In the genomic region with DNA sequence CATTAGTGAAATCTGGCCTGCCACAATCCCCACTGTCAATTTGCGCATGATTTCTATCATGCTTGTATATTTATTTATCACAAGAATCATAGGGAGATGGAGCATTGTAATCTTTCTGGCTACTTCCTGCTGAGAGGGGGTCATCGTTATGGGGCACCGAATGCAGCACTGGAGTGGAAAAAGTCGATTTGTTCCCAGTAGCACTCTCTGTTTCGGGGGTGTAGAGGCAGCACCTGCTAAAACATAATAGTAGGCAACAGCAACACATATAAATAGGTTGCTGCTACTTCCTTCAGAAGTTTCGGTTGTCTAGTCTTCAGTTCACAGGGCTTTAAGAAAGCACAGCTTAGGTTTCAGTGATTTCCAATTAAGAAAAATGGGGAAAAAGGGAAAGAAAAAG, we compare ENCODE assay signal across 11 cellular contexts. TPM values are rescaled to one million over a fixed set of nuclear protein-coding genes. Genes with fewer than 3 reads are reported as not detected.
A peak's percentile ranks its signal among the peaks of the same experiment; 100 is the strongest.
DNase-seq lines count a peak whose midpoint lies in the region; ATAC-seq, FAIRE-seq and TF ChIP-seq lines count a peak whose summit lies in the region.
"Had no signal": no experiment of that assay in that cellular context is flagged by ENCODE, and none has a peak within 500 bp of the region (broad histone marks: within the 10 kb centered on the region; RNA-seq: fewer than 3 reads in every experiment).

No MANE protein-coding gene starts in this region.

- ATAC-seq in HG03108 (IDR thresholded peaks at IDR 0.05; ENCODE audit: unreplicated experiment) (peak; percentile 35), HG02610 (IDR thresholded peaks at IDR 0.05; ENCODE audit: unreplicated experiment) (no peak)
- no peak for ATAC-seq in activated T-cell treated with anti-CD3 and anti-CD28 coated beads, Interleukin-2, amount 50 U/mL, for 72 hours (replicated peaks in 1 of 2)
- peak; percentile 20 for ATAC-seq in stimulated activated effector memory CD8-positive, alpha-beta T cell treated with anti-CD3 and anti-CD28 coated beads, Interleukin-12 subunit alpha, Interleukin-12 subunit beta, amount 100 ng/mL, for 72 hours
- ATAC-seq: left colon, right cardiac atrium had no signal

- H3K36me3 Mint-ChIP-seq in activated CD4-positive, alpha-beta T cell treated with anti-CD3 and anti-CD28 coated beads, Interleukin-2, amount 10 ng/mL, durations not matched to agents 7 days and 5 days (ENCODE audit: low read depth): peaks cover 81% of the 10 kb centered on the region
- H3K36me3 Mint-ChIP-seq in activated T-cell treated with anti-CD3 and anti-CD28 coated beads, Interleukin-2, amount 50 U/mL, for 72 hours (ENCODE audit: insufficient read depth in 2 of 2): peaks cover 23 to 51% of the 10 kb centered on the region in 2 donors
- H3K36me3 Mint-ChIP-seq in stimulated activated effector memory CD8-positive, alpha-beta T cell treated with anti-CD3 and anti-CD28 coated beads, Interleukin-12 subunit alpha, Interleukin-12 subunit beta, amount 100 ng/mL, for 72 hours: peaks cover 87% of the 10 kb centered on the region

- H3K4me3 Mint-ChIP-seq in activated CD4-positive, alpha-beta T cell treated with anti-CD3 and anti-CD28 coated beads, Interleukin-2, amount 10 ng/mL, durations not matched to agents 7 days and 5 days: peak overlapping the region; percentile 91
- H3K4me3 Mint-ChIP-seq in activated T-cell treated with anti-CD3 and anti-CD28 coated beads, Interleukin-2, amount 50 U/mL, for 72 hours: peak overlapping the region; percentile 93 to 100
- peak overlapping the region; percentile 86 for H3K4me3 Mint-ChIP-seq in stimulated activated effector memory CD8-positive, alpha-beta T cell treated with anti-CD3 and anti-CD28 coated beads, Interleukin-12 subunit alpha, Interleukin-12 subunit beta, amount 100 ng/mL, for 72 hours

- no peak for DNase-seq in activated CD4-positive, alpha-beta T cell treated with anti-CD3 and anti-CD28 coated beads, Interleukin-2, amount 10 ng/mL, durations not matched to agents 7 days and 5 days
- no peak for DNase-seq in activated CD4-positive, alpha-beta T cell treated with anti-CD3 and anti-CD28 coated beads for 1 hour
- DNase-seq in activated T-cell treated with anti-CD3 and anti-CD28 coated beads, Interleukin-2, amount 50 U/mL, for 72 hours: no peak
- DNase-seq in stimulated activated effector memory CD8-positive, alpha-beta T cell treated with anti-CD3 and anti-CD28 coated beads, Interleukin-12 subunit alpha, Interleukin-12 subunit beta, amount 100 ng/mL, for 72 hours (ENCODE audit: low spot score in 2 of 2): no peak
- DNase-seq in H54 (ENCODE audit: insufficient read length, low spot score) (no peak), SW480 (ENCODE audit: low spot score) (no peak)
- DNase-seq: left colon, MG63, right cardiac atrium had no signal

- peaks cover 6% of the 10 kb centered on the region for H3K9me3 Mint-ChIP-seq in activated CD4-positive, alpha-beta T cell treated with anti-CD3 and anti-CD28 coated beads, Interleukin-2, amount 10 ng/mL, durations not matched to agents 7 days and 5 days
- no peaks in the 10 kb centered on the region for H3K9me3 Mint-ChIP-seq in activated T-cell treated with anti-CD3 and anti-CD28 coated beads, Interleukin-2, amount 50 U/mL, for 72 hours
- H3K9me3 Mint-ChIP-seq in stimulated activated effector memory CD8-positive, alpha-beta T cell treated with anti-CD3 and anti-CD28 coated beads, Interleukin-12 subunit alpha, Interleukin-12 subunit beta, amount 100 ng/mL, for 72 hours: no peaks in the 10 kb centered on the region

- peaks cover 66% of the 10 kb centered on the region for H3K4me1 Mint-ChIP-seq in activated CD4-positive, alpha-beta T cell treated with anti-CD3 and anti-CD28 coated beads, Interleukin-2, amount 10 ng/mL, durations not matched to agents 7 days and 5 days
- peaks cover 78% of the 10 kb centered on the region for H3K4me1 Mint-ChIP-seq in activated T-cell treated with anti-CD3 and anti-CD28 coated beads, Interleukin-2, amount 50 U/mL, for 72 hours (ENCODE audit: low read depth)
- H3K4me1 Mint-ChIP-seq in stimulated activated effector memory CD8-positive, alpha-beta T cell treated with anti-CD3 and anti-CD28 coated beads, Interleukin-12 subunit alpha, Interleukin-12 subunit beta, amount 100 ng/mL, for 72 hours: peaks cover 69% of the 10 kb centered on the region

- CTCF ChIA-PET in activated CD4-positive, alpha-beta T cell treated with anti-CD3 and anti-CD28 coated beads, Interleukin-2, amount 10 ng/mL, durations not matched to agents 7 days and 5 days (lab: Charles Lee): interaction anchor here (1.6 to 4.0 kb wide), 2 partner anchors 11 to 18 kb away, joined by 4 to 23 read pairs; no protein-coding TSS in a partner anchor

- no peak for TF ChIP-seq POLR2A in H54 (IDR thresholded peaks at IDR 0.05; ENCODE audit: low read depth, low read length)

- FAIRE-seq in H54 (lab: Jason Lieb, UNC): no peak

- H3K27me3 Mint-ChIP-seq in activated CD4-positive, alpha-beta T cell treated with anti-CD3 and anti-CD28 coated beads, Interleukin-2, amount 10 ng/mL, durations not matched to agents 7 days and 5 days: no peaks in the 10 kb centered on the region
- no peaks in the 10 kb centered on the region for H3K27me3 Mint-ChIP-seq in activated T-cell treated with anti-CD3 and anti-CD28 coated beads, Interleukin-2, amount 50 U/mL, for 72 hours (ENCODE audit: low read depth)

- POLR2A ChIA-PET in activated CD4-positive, alpha-beta T cell treated with anti-CD3 and anti-CD28 coated beads, Interleukin-2, amount 10 ng/mL, durations not matched to agents 7 days and 5 days (lab: Charles Lee): no interaction called here

- peak overlapping the region; percentile 96 for H3K27ac Mint-ChIP-seq in activated CD4-positive, alpha-beta T cell treated with anti-CD3 and anti-CD28 coated beads, Interleukin-2, amount 10 ng/mL, durations not matched to agents 7 days and 5 days
- peak overlapping the region; percentile 99 for H3K27ac Mint-ChIP-seq in activated T-cell treated with anti-CD3 and anti-CD28 coated beads, Interleukin-2, amount 50 U/mL, for 72 hours
- peak overlapping the region; percentile 97 for H3K27ac Mint-ChIP-seq in stimulated activated effector memory CD8-positive, alpha-beta T cell treated with anti-CD3 and anti-CD28 coated beads, Interleukin-12 subunit alpha, Interleukin-12 subunit beta, amount 100 ng/mL, for 72 hours

RNA-seq across cellular contexts. Expression of a gene that starts 23.4 kb away (rescaled TPM):
- total RNA-seq in activated CD4-positive, alpha-beta T cell treated with anti-CD3 and anti-CD28 coated beads, Interleukin-2, amount 10 ng/mL, durations not matched to agents 7 days and 5 days: 10 to 100 TPM; 72.0 to 78.3 TPM
- total RNA-seq in activated T-cell treated with anti-CD3 and anti-CD28 coated beads, Interleukin-2, amount 50 U/mL, for 72 hours: 10 to 100 TPM; 38.4 to 41.7 TPM

Comparison
In these comparisons a context has a peak if more than half of its experiments do, and no peak if none do; other contexts are left out.
1. ATAC-seq: peak in HG03108 (single experiment) and stimulated activated effector memory CD8-positive, alpha-beta T cell treated with anti-CD3 and anti-CD28 coated beads, Interleukin-12 subunit alpha, Interleukin-12 subunit beta, amount 100 ng/mL, for 72 hours (single experiment); none in activated T-cell treated with anti-CD3 and anti-CD28 coated beads, Interleukin-2, amount 50 U/mL, for 72 hours (0 of 2) and HG02610 (single experiment).
2. Peak in every context shown above with its lines, with median percentiles within 50 percentile points of each other: H3K27ac Mint-ChIP-seq and H3K4me3 Mint-ChIP-seq.